Comparison of ENCODE assay signal across 10 cellular contexts in genomic region chr11:4606231-4607015, GRCh38. TPM values are rescaled to one million over a fixed set of nuclear protein-coding genes. Genes with fewer than 3 reads are reported as not detected.
DNase-seq lines count a peak whose midpoint lies in the region; ATAC-seq and TF ChIP-seq lines count a peak whose summit lies in the region.
"Had no signal": no experiment of that assay in that cellular context is flagged by ENCODE, and none has a peak within 500 bp of the region (broad histone marks: within the 10 kb centered on the region; RNA-seq: fewer than 3 reads in every experiment).

No MANE protein-coding gene starts in this region.

- H3K9me3 ChIP-seq in mucosa of rectum (ENCODE audit: control insufficient read depth in 2 of 2, low read length in 2 of 2) = no peaks in the 10 kb centered on the region

- peaks cover 48% of the 10 kb centered on the region for H3K4me1 Mint-ChIP-seq in HFFc6 (ENCODE audit: low read depth)

- DNase-seq in AML-193 (lab: John Stamatoyannopoulos, UW) (peak; percentile 11 to 42), HFFc6 (no peak), astrocyte of the spinal cord (ENCODE audit: low read depth, low spot score) (peak; percentile 39), SK-N-DZ (ENCODE audit: low spot score) (no peak), cerebellum (ENCODE audit: low spot score) (no peak), activated gamma-delta T cell treated with Interleukin-2 at 50 U/mL for 16 hours (no peak)

- no peaks in the 10 kb centered on the region for H3K27me3 ChIP-seq in mucosa of rectum (ENCODE audit: control insufficient read depth in 2 of 2, insufficient read depth in 2 of 2, low read length in 2 of 2)

- peak overlapping the region; percentile 8 to 76 for H3K9ac ChIP-seq in mucosa of rectum (ENCODE audit: low read depth in 1 of 2, low read length in 2 of 2)

- peaks cover 25 to 31% of the 10 kb centered on the region in 2 donors for H3K36me3 ChIP-seq in mucosa of rectum (ENCODE audit: control insufficient read depth in 2 of 2, insufficient read depth in 2 of 2, low read length in 2 of 2)

- H3K27ac ChIP-seq in mucosa of rectum (ENCODE audit: low read depth in 2 of 2, low read length in 2 of 2) = peak overlapping the region in 1 of 2 donors; percentile 18

- no peaks in the 10 kb centered on the region; the same call in 1 of the 2 replicates for H3K36me3 Mint-ChIP-seq in HFFc6 (ENCODE audit: low read depth)

- H3K27ac Mint-ChIP-seq in HFFc6 = peak overlapping the region; percentile 44; the same call in 1 of the 2 replicates

- peak overlapping the region; percentile 94 for H3K4me3 Mint-ChIP-seq in HFFc6

- no peaks in the 10 kb centered on the region for H3K27me3 Mint-ChIP-seq in HFFc6 (ENCODE audit: insufficient read depth)

- TF ChIP-seq CTCF in HFFc6 (IDR thresholded peaks at IDR 0.05) = no peak
- no peak for TF ChIP-seq CTCF in astrocyte of the spinal cord (IDR thresholded peaks at IDR 0.05; ENCODE audit: low read depth, low read length)

- no peak for ATAC-seq in HG03095 (IDR thresholded peaks at IDR 0.05; ENCODE audit: unreplicated experiment)

- peaks cover 3 to 7% of the 10 kb centered on the region in 2 donors for H3K4me1 ChIP-seq in mucosa of rectum (ENCODE audit: control insufficient read depth in 2 of 2, insufficient read depth in 2 of 2, low read length in 2 of 2)

- in situ Hi-C loops in astrocyte of the spinal cord (cut with HindIII; ENCODE audit: low sequenced_read_pairs) = no loop called here

- no peak overlapping the region for H3K4me3 ChIP-seq in astrocyte of the spinal cord (ENCODE audit: low read depth, low read length)
- peak overlapping the region; percentile 81 to 86 for H3K4me3 ChIP-seq in mucosa of rectum (ENCODE audit: low read length in 2 of 2)
- H3K4me3 ChIP-seq: lung had no signal

- H3K9me3 Mint-ChIP-seq in HFFc6 = no peaks in the 10 kb centered on the region

RNA-seq across cellular contexts. Expression of gene TRIM68, which starts 1.6 kb away (rescaled TPM):
- 1 to 10 TPM; 6.4 to 10.0 (median 8.6) TPM for total RNA-seq in HFFc6 (2021; fragmentation: NEBNext Ultra II Directional; extraction: Animal tissue kit (Norgen Biotek cat#: 25700))
- 6.4 and 12.6 TPM in 2 replicates for polyA plus RNA-seq in SK-N-DZ (2014; cell fraction: cytosol; rRNA removed)
- polyA plus RNA-seq in SK-N-DZ (2014; cell fraction: nucleus; rRNA removed) = 5.0 and 8.0 TPM in 2 replicates
- 12.2 TPM for total RNA-seq in cerebellum

RNA-seq across cellular contexts. Expression of gene OR52I1, which starts 12.6 kb away (rescaled TPM):
- not detected for total RNA-seq in HFFc6 (2021; fragmentation: NEBNext Ultra II Directional; extraction: Animal tissue kit (Norgen Biotek cat#: 25700))
- not detected in 2 replicates for polyA plus RNA-seq in SK-N-DZ (2014; cell fraction: cytosol; rRNA removed)
- polyA plus RNA-seq in SK-N-DZ (2014; cell fraction: nucleus; rRNA removed) = not detected in 2 replicates
- not detected for total RNA-seq in cerebellum
- total RNA-seq: lung had no signal
- polyA plus RNA-seq: lung had no signal

RNA-seq across cellular contexts. Expression of gene OR52I2, which starts 24.9 kb away (rescaled TPM):
- not detected for total RNA-seq in HFFc6 (2021; fragmentation: NEBNext Ultra II Directional; extraction: Animal tissue kit (Norgen Biotek cat#: 25700))
- not detected in 2 replicates for polyA plus RNA-seq in SK-N-DZ (2014; cell fraction: cytosol; rRNA removed)
- polyA plus RNA-seq in SK-N-DZ (2014; cell fraction: nucleus; rRNA removed) = not detected in 2 replicates
- total RNA-seq in cerebellum = not detected
- total RNA-seq: lung; T-helper 1 cell treated with Interleukin-12 subunit alpha and Interleukin-12 subunit beta and Interleukin-4 antibody, amounts not matched to agents 30 ng/mL and 1 ng/mL, for 36 hours had no signal
- polyA plus RNA-seq: lung had no signal

RNA-seq across cellular contexts. Expression of gene OR51D1, which starts 30.9 kb away (rescaled TPM):
- total RNA-seq in HFFc6 (2021; fragmentation: NEBNext Ultra II Directional; extraction: Animal tissue kit (Norgen Biotek cat#: 25700)) = not detected
- not detected in 2 replicates for polyA plus RNA-seq in SK-N-DZ (2014; cell fraction: cytosol; rRNA removed)
- polyA plus RNA-seq in SK-N-DZ (2014; cell fraction: nucleus; rRNA removed) = not detected in 2 replicates
- total RNA-seq in cerebellum = not detected
- total RNA-seq: lung; T-helper 1 cell treated with Interleukin-12 subunit alpha and Interleukin-12 subunit beta and Interleukin-4 antibody, amounts not matched to agents 30 ng/mL and 1 ng/mL, for 36 hours had no signal
- polyA plus RNA-seq: lung had no signal

RNA-seq across cellular contexts. Expression of gene OR51E1, which starts 37.4 kb away (rescaled TPM):
- not detected for total RNA-seq in HFFc6 (2021; fragmentation: NEBNext Ultra II Directional; extraction: Animal tissue kit (Norgen Biotek cat#: 25700))
- not detected in 2 replicates for polyA plus RNA-seq in SK-N-DZ (2014; cell fraction: cytosol; rRNA removed)
- not detected in 2 replicates for polyA plus RNA-seq in SK-N-DZ (2014; cell fraction: nucleus; rRNA removed)
- 0.18 TPM for total RNA-seq in cerebellum
- total RNA-seq: T-helper 1 cell treated with Interleukin-12 subunit alpha and Interleukin-12 subunit beta and Interleukin-4 antibody, amounts not matched to agents 30 ng/mL and 1 ng/mL, for 36 hours had no signal

Comparison
In these comparisons a context has a peak if more than half of its experiments do, and no peak if none do; other contexts are left out.
1. DNase-seq: peak in AML-193 (2 of 2) and astrocyte of the spinal cord (single experiment); none in HFFc6 (single experiment), SK-N-DZ (single experiment), cerebellum (single experiment) and activated gamma-delta T cell treated with Interleukin-2 at 50 U/mL for 16 hours (single experiment).